13 cellular contexts compared by ENCODE assay signal in genomic region chr12:124152733-124153132, GRCh38.
"Had no signal": no experiment of that assay in that cellular context is flagged by ENCODE, and none has a peak within 500 bp of the region (broad histone marks: within the 10 kb centered on the region; RNA-seq: fewer than 3 reads in every experiment).

No MANE protein-coding gene starts in this region.

- H3K4me3 ChIP-seq: breast epithelium, gastrocnemius medialis had no signal

- H3K27me3 ChIP-seq: breast epithelium, gastrocnemius medialis, neutrophil had no signal

- H3K27ac Mint-ChIP-seq: activated naive CD4-positive, alpha-beta T cell treated with anti-CD3 and anti-CD28 coated beads, Interleukin-2, amount 50 U/mL, for 24 hours; endodermal cell; naive B cell; stimulated activated naive B cell treated with anti-CD40 and anti-IgM and Interleukin-4, amounts not matched to agents 10 μg/mL and 1 μg/mL and 100 μg/mL, for 72 hours; T-helper 2 cell treated with Interferon-gamma antibody and Interleukin-4, amounts not matched to agents 5 μg/mL and 100 μg/mL, for 36 hours had no signal

- H3K36me3 ChIP-seq: breast epithelium, gastrocnemius medialis, neutrophil had no signal

- H3K27me3 Mint-ChIP-seq: activated naive CD4-positive, alpha-beta T cell treated with anti-CD3 and anti-CD28 coated beads, Interleukin-2, amount 50 U/mL, for 24 hours had no signal

- H3K4me1 ChIP-seq: breast epithelium had no signal

- H3K4me1 Mint-ChIP-seq: activated naive CD4-positive, alpha-beta T cell treated with anti-CD3 and anti-CD28 coated beads, Interleukin-2, amount 50 U/mL, for 24 hours had no signal

- H3K9me3 Mint-ChIP-seq: activated naive CD4-positive, alpha-beta T cell treated with anti-CD3 and anti-CD28 coated beads, Interleukin-2, amount 50 U/mL, for 24 hours; T-helper 2 cell treated with Interferon-gamma antibody and Interleukin-4, amounts not matched to agents 5 μg/mL and 100 μg/mL, for 36 hours had no signal

- H3K36me3 Mint-ChIP-seq: activated naive CD4-positive, alpha-beta T cell treated with anti-CD3 and anti-CD28 coated beads, Interleukin-2, amount 50 U/mL, for 24 hours; naive B cell; stimulated activated naive B cell treated with anti-CD40 and anti-IgM and Interleukin-4, amounts not matched to agents 10 μg/mL and 1 μg/mL and 100 μg/mL, for 72 hours had no signal

- H3K9me3 ChIP-seq: breast epithelium, gastrocnemius medialis, neutrophil had no signal

- DNase-seq: activated CD4-positive, alpha-beta T cell treated with anti-CD3 and anti-CD28 coated beads, Interleukin-2, amount 50 U/mL, for 4 hours; activated CD4-positive, CD25-positive, alpha-beta regulatory T cell treated with anti-CD3 and anti-CD28 coated beads, Interleukin-2, amount 50 U/mL, for 72 hours; activated T-cell treated with anti-CD3 and anti-CD28 coated beads, Interleukin-2, amount 50 U/mL, for 1 hour; endodermal cell; erythroblast; gastrocnemius medialis; naive B cell; stimulated activated naive B cell treated with anti-CD40 and anti-IgM and Interleukin-4, amounts not matched to agents 10 μg/mL and 1 μg/mL and 100 μg/mL, for 72 hours; trophoblast cell had no signal

- H3K27ac ChIP-seq: breast epithelium, gastrocnemius medialis, neutrophil had no signal

- ATAC-seq: gastrocnemius medialis; stimulated activated naive B cell treated with anti-CD40 and anti-IgM and Interleukin-4, amounts not matched to agents 10 μg/mL and 1 μg/mL and 100 μg/mL, for 72 hours had no signal

- H3K4me3 Mint-ChIP-seq: activated naive CD4-positive, alpha-beta T cell treated with anti-CD3 and anti-CD28 coated beads, Interleukin-2, amount 50 U/mL, for 24 hours; endodermal cell; naive B cell; stimulated activated naive B cell treated with anti-CD40 and anti-IgM and Interleukin-4, amounts not matched to agents 10 μg/mL and 1 μg/mL and 100 μg/mL, for 72 hours; T-helper 2 cell treated with Interferon-gamma antibody and Interleukin-4, amounts not matched to agents 5 μg/mL and 100 μg/mL, for 36 hours had no signal
